ENCODE assay signal across 16 cellular contexts in genomic region chr11:128310676-128311445, GRCh38.
DNase-seq lines count a peak whose midpoint lies in the region; ATAC-seq and TF ChIP-seq lines count a peak whose summit lies in the region.
"Had no signal": no experiment of that assay in that cellular context is flagged by ENCODE, and none has a peak within 500 bp of the region (broad histone marks: within the 10 kb centered on the region; RNA-seq: fewer than 3 reads in every experiment).

No MANE protein-coding gene starts in this region.

- H3K18ac ChIP-seq in IMR-90 (ENCODE audit: low read depth, low read length) = no peak overlapping the region

- 0 out of 2 replicates have a peak overlapping the region, but pooled peaks have one; percentile 37 for H3K14ac ChIP-seq in IMR-90 (replicated peaks; ENCODE audit: low read depth, low read length)

- intact Hi-C loops in IMR-90 (cut with micrococcal nuclease) (no loop called here), spleen (cut with DNase I; ENCODE audit: low total_unique reads) (no loop called here)

- H3K36me3 Mint-ChIP-seq in activated T-cell treated with anti-CD3 and anti-CD28 coated beads, Interleukin-2, amount 50 U/mL, for 24 hours (ENCODE audit: low read depth) = peaks cover 40% of the 10 kb centered on the region
- peaks cover 20% of the 10 kb centered on the region for H3K36me3 Mint-ChIP-seq in stimulated activated memory B cell treated with anti-CD40 and anti-IgM and Interleukin-4, amounts not matched to agents 10 μg/mL and 1 μg/mL and 100 μg/mL, for 72 hours

- in situ Hi-C loops in IMR-90 (cut with MboI; ENCODE audit: low sequenced_read_pairs) = no loop called here

- H4K91ac ChIP-seq in IMR-90 (ENCODE audit: insufficient read depth, low read depth, low read length) = no peak overlapping the region

- no peak overlapping the region; the same call in 2 of the 3 replicates for H2BK15ac ChIP-seq in IMR-90 (ENCODE audit: low read depth, low read length)

- H2AK5ac ChIP-seq in IMR-90 (ENCODE audit: low read depth, low read length) = peak overlapping the region; percentile 83

- peaks cover 31% of the 10 kb centered on the region for H3K9me3 Mint-ChIP-seq in activated T-cell treated with anti-CD3 and anti-CD28 coated beads, Interleukin-2, amount 50 U/mL, for 24 hours
- peaks cover 17% of the 10 kb centered on the region for H3K9me3 Mint-ChIP-seq in stimulated activated memory B cell treated with anti-CD40 and anti-IgM and Interleukin-4, amounts not matched to agents 10 μg/mL and 1 μg/mL and 100 μg/mL, for 72 hours

- H3K4me1 ChIP-seq in IMR-90 (ENCODE audit: control insufficient read depth, insufficient read depth, low read length) (peaks cover 6% of the 10 kb centered on the region), spleen (peaks cover 0 to 24% (median 4%) of the 10 kb centered on the region in 6 donors)

- H3K9me3 ChIP-seq in IMR-90 (ENCODE audit: control insufficient read depth, insufficient read depth, low read length) = peaks cover 4% of the 10 kb centered on the region
- peaks cover 8 to 27% (median 25%) of the 10 kb centered on the region in 8 donors for H3K9me3 ChIP-seq in spleen

- no peak overlapping the region for H2BK20ac ChIP-seq in IMR-90 (ENCODE audit: low read depth, low read length)

- H4K5ac ChIP-seq in IMR-90 (ENCODE audit: low read depth, low read length) = no peak overlapping the region

- H3K4me1 Mint-ChIP-seq in activated T-cell treated with anti-CD3 and anti-CD28 coated beads, Interleukin-2, amount 50 U/mL, for 24 hours (ENCODE audit: low read depth) = peaks cover 86% of the 10 kb centered on the region
- peaks cover 39% of the 10 kb centered on the region for H3K4me1 Mint-ChIP-seq in stimulated activated memory B cell treated with anti-CD40 and anti-IgM and Interleukin-4, amounts not matched to agents 10 μg/mL and 1 μg/mL and 100 μg/mL, for 72 hours

- DNase-seq in activated T-cell treated with anti-CD3 and anti-CD28 coated beads, Interleukin-2, amount 50 U/mL, for 24 hours = no peak
- DNase-seq in activated T-cell treated with anti-CD3 and anti-CD28 coated beads, Interleukin-2, amount 50 U/mL, for 1 hour = no peak
- DNase-seq in IMR-90 (peak; percentile 36), amniotic epithelial cell (ENCODE audit: low read depth) (peak; percentile 25), NCI-H1436 (lab: John Stamatoyannopoulos, UW) (no peak), spleen (no peak)
- DNase-seq: cortex of kidney; DMS79 treated with DMSO at 0.1 percent for 48 hours; hippocampal formation; NCI-H1092 treated with DMSO at 0.1 percent for 48 hours; NCI-H526; Right ventricle myocardium superior; stimulated activated naive CD4-positive, alpha-beta T cell treated with Interleukin-2 at 50 U/mL for 16 hours had no signal

- no peak overlapping the region for H3K4me3 Mint-ChIP-seq in activated T-cell treated with anti-CD3 and anti-CD28 coated beads, Interleukin-2, amount 50 U/mL, for 24 hours
- H3K4me3 Mint-ChIP-seq in stimulated activated memory B cell treated with anti-CD40 and anti-IgM and Interleukin-4, amounts not matched to agents 10 μg/mL and 1 μg/mL and 100 μg/mL, for 72 hours = no peak overlapping the region
- H3K4me3 Mint-ChIP-seq: mesothelial cell of epicardium had no signal

- H2AFZ ChIP-seq in IMR-90 (replicated peaks; ENCODE audit: low read length, poor library complexity) = peak overlapping the region; percentile 46

- peaks cover 6% of the 10 kb centered on the region; the same call in 1 of the 2 replicates for H3K9me1 ChIP-seq in IMR-90 (ENCODE audit: insufficient read depth, low read length)

- no peaks in the 10 kb centered on the region for H3K79me1 ChIP-seq in IMR-90 (ENCODE audit: low read depth in 1 of 2, low read length in 2 of 2)

- no TSS peak for BruUV-seq in IMR-90 (replicated peaks; lab: Mats Ljungman, UMichigan)

- no peak overlapping the region for H2BK120ac ChIP-seq in IMR-90 (ENCODE audit: low read depth, low read length)

- POLR2A ChIA-PET in IMR-90 (lab: Charles Lee; ENCODE audit: unreplicated experiment) = no interaction called here

- TF ChIP-seq POLR2A in IMR-90 (IDR thresholded peaks at IDR 0.05; ENCODE audit: low read depth, low read length) (no peak), spleen (IDR thresholded peaks at IDR 0.05) (no peak)

- no CpG with 5 or more reads among the region's 7 CpGs for WGBS in IMR-90 (ENCODE audit: extremely low coverage in 2 of 2, insufficient read length in 1 of 2), 2 experiments
- 86 to 95% (median 90%) methylated on average over 7 of the region's 7 CpGs for WGBS in spleen, 5 donors

- no peak overlapping the region for H2BK5ac ChIP-seq in IMR-90 (ENCODE audit: low read depth, low read length, poor library complexity, severe bottlenecking)

- H3K36me3 ChIP-seq in IMR-90 (ENCODE audit: control insufficient read depth, insufficient read depth, low read length) (no peaks in the 10 kb centered on the region), spleen (peaks cover 0 to 14% (median 0%) of the 10 kb centered on the region in 6 donors)

- no peak overlapping the region for H3K9ac ChIP-seq in IMR-90 (ENCODE audit: low read depth, low read length)

- peak overlapping the region; percentile 70 for H2AK9ac ChIP-seq in IMR-90 (replicated peaks; ENCODE audit: low read depth, low read length, poor library complexity)

- H3K27ac ChIP-seq in IMR-90 (ENCODE audit: insufficient read depth, low read length) = no peak overlapping the region
- H3K27ac ChIP-seq in spleen = peak overlapping the region in 1 of 8 donors; percentile 3

- no peak overlapping the region for H3K4me3 ChIP-seq in IMR-90 (ENCODE audit: insufficient read depth, low read depth, low read length)
- no peak overlapping the region for H3K4me3 ChIP-seq in spleen

- TF ChIP-seq CTCF in IMR-90 (conservative IDR thresholded peaks at IDR 0.05; ENCODE audit: low read depth, low read length) = no peak
- no peak for TF ChIP-seq CTCF in spleen (IDR thresholded peaks at IDR 0.05 in 8 of 11, conservative IDR thresholded peaks at IDR 0.05 in 3 of 11)

- no peak overlapping the region for H3K4me2 ChIP-seq in IMR-90 (ENCODE audit: low read depth, low read length)

- no peak overlapping the region for H4K8ac ChIP-seq in IMR-90 (ENCODE audit: low read depth in 2 of 2, low read length in 2 of 2)

- H3K27me3 Mint-ChIP-seq in activated T-cell treated with anti-CD3 and anti-CD28 coated beads, Interleukin-2, amount 50 U/mL, for 24 hours = no peaks in the 10 kb centered on the region
- H3K27me3 Mint-ChIP-seq in stimulated activated memory B cell treated with anti-CD40 and anti-IgM and Interleukin-4, amounts not matched to agents 10 μg/mL and 1 μg/mL and 100 μg/mL, for 72 hours = no peaks in the 10 kb centered on the region

- H3K27me3 ChIP-seq in IMR-90 (ENCODE audit: control insufficient read depth, insufficient read depth, low read length) = peaks cover 2% of the 10 kb centered on the region; the same call in 1 of the 2 replicates
- no peaks in the 10 kb centered on the region for H3K27me3 ChIP-seq in spleen (replicated peaks in 1 of 7)

- TF ChIP-seq RAD21 in IMR-90 (IDR thresholded peaks at IDR 0.05; ENCODE audit: low read length) = no peak

- dilution Hi-C loops in IMR-90 (cut with HindIII; ENCODE audit: low sequenced_read_pairs, unreplicated experiment) = no loop called here

- H4K20me1 ChIP-seq in IMR-90 (ENCODE audit: insufficient read depth, low read length) = no peaks in the 10 kb centered on the region

- peak overlapping the region; percentile 85 for H3K27ac Mint-ChIP-seq in activated T-cell treated with anti-CD3 and anti-CD28 coated beads, Interleukin-2, amount 50 U/mL, for 24 hours
- H3K27ac Mint-ChIP-seq in stimulated activated memory B cell treated with anti-CD40 and anti-IgM and Interleukin-4, amounts not matched to agents 10 μg/mL and 1 μg/mL and 100 μg/mL, for 72 hours = peak overlapping the region; percentile 19
- H3K27ac Mint-ChIP-seq: mesothelial cell of epicardium had no signal

- CTCF ChIA-PET in IMR-90 (lab: Yijun Ruan, JAX) = interaction anchor here (0.5 kb wide), 1 partner anchor 198 kb away, joined by 3 read pairs; no protein-coding TSS in a partner anchor

- ATAC-seq in IMR-90 (ENCODE audit: low read depth) (no peak), HG03457 (IDR thresholded peaks at IDR 0.05; ENCODE audit: unreplicated experiment) (no peak)
- no peak for ATAC-seq in stimulated activated memory B cell treated with anti-CD40 and anti-IgM and Interleukin-4, amounts not matched to agents 10 μg/mL and 1 μg/mL and 100 μg/mL, for 72 hours

- H3K23ac ChIP-seq in IMR-90 (ENCODE audit: low read depth, low read length) = no peak overlapping the region; the same call in 1 of the 2 replicates

- H3K4ac ChIP-seq in IMR-90 (ENCODE audit: low read depth, low read length) = 0 out of 2 replicates have a peak overlapping the region, but pooled peaks have one; percentile 40

- no peak overlapping the region for H3K56ac ChIP-seq in IMR-90 (ENCODE audit: extremely low read depth, insufficient read depth, low read length)

TF ChIP-seq in IMR-90, 13 proteins besides CTCF, POLR2A, EP300 and RAD21 (continues in another document):
- TF ChIP-seq MAFK (IDR thresholded peaks at IDR 0.05; ENCODE audit: low read depth, low read length) = no peak
- no peak for TF ChIP-seq BHLHE40 (IDR thresholded peaks at IDR 0.05; ENCODE audit: low read depth, low read length)
- TF ChIP-seq ELK1 (IDR thresholded peaks at IDR 0.05; ENCODE audit: borderline replicate concordance, low read depth, low read length) = no peak
- no peak for TF ChIP-seq USF2 (IDR thresholded peaks at IDR 0.05; ENCODE audit: low read depth, low read length)
- TF ChIP-seq MXI1 (IDR thresholded peaks at IDR 0.05; ENCODE audit: borderline replicate concordance, low read depth, low read length) = no peak
- TF ChIP-seq SMC3 (IDR thresholded peaks at IDR 0.05; ENCODE audit: low read depth, low read length) = no peak
- TF ChIP-seq RCOR1 (IDR thresholded peaks at IDR 0.05; ENCODE audit: insufficient replicate concordance, low read length) = no peak
- no peak for TF ChIP-seq CHD1 (IDR thresholded peaks at IDR 0.05; ENCODE audit: low read depth, low read length)
- no peak for TF ChIP-seq RFX5 (IDR thresholded peaks at IDR 0.05; ENCODE audit: low read depth, low read length)

Comparison
In these comparisons a context has a peak if more than half of its experiments do, and no peak if none do; other contexts are left out.
1. DNase-seq: peak in IMR-90 (single experiment) and amniotic epithelial cell (single experiment); none in activated T-cell treated with anti-CD3 and anti-CD28 coated beads, Interleukin-2, amount 50 U/mL, for 24 hours (single experiment), activated T-cell treated with anti-CD3 and anti-CD28 coated beads, Interleukin-2, amount 50 U/mL, for 1 hour (single experiment), NCI-H1436 (single experiment) and spleen (single experiment).